ENCODE assay signal across 31 cellular contexts in genomic region chr3:11188231-11188630, GRCh38. TPM values are rescaled to one million over a fixed set of nuclear protein-coding genes. Genes with fewer than 3 reads are reported as not detected.
"Had no signal": no experiment of that assay in that cellular context is flagged by ENCODE, and none has a peak within 500 bp of the region (broad histone marks: within the 10 kb centered on the region; RNA-seq: fewer than 3 reads in every experiment).

No MANE protein-coding gene starts in this region.

- ATAC-seq: activated CD8-positive, alpha-beta memory T cell treated with anti-CD3 and anti-CD28 coated beads, Interleukin-2, amount 10 ng/mL, durations not matched to agents 7 days and 5 days; T-helper 17 cell had no signal

- H3K4me3 Mint-ChIP-seq: activated B cell treated with CpG ODN at 0.5 μM for 24 hours; activated CD4-positive, alpha-beta T cell treated with anti-CD3 and anti-CD28 coated beads, Interleukin-2, amount 10 ng/mL, durations not matched to agents 24 days and 14 days; activated CD8-positive, alpha-beta memory T cell treated with anti-CD3 and anti-CD28 coated beads, Interleukin-2, amount 10 ng/mL, durations not matched to agents 7 days and 5 days; activated naive CD4-positive, alpha-beta T cell treated with anti-CD3 and anti-CD28 coated beads, Interleukin-2, amount 50 U/mL, for 24 hours; activated T-cell treated with anti-CD3 and anti-CD28 coated beads, Interleukin-2, amount 50 U/mL, for 24 hours; activated T-helper 1 cell treated with anti-CD3 and anti-CD28 coated beads, Interleukin-12 subunit alpha, Interleukin-12 subunit beta, Interleukin-2, Interleukin-4 antibody, amounts not matched to agents 30 ng/mL and 10 ng/mL and 1 ng/mL, durations not matched to agents 14 hours and 24 hours and 36 hours; T-helper 17 cell had no signal

- DNase-seq: activated B cell treated with CpG ODN at 0.5 μM for 24 hours; activated CD4-positive, alpha-beta T cell treated with anti-CD3 and anti-CD28 coated beads for 1 hour; activated CD4-positive, alpha-beta T cell treated with anti-CD3 and anti-CD28 coated beads, Interleukin-2, amount 10 ng/mL, durations not matched to agents 24 days and 14 days; activated CD4-positive, alpha-beta T cell treated with anti-CD3 and anti-CD28 coated beads, Interleukin-2, amount 50 U/mL, for 48 hours; activated CD8-positive, alpha-beta memory T cell treated with anti-CD3 and anti-CD28 coated beads, Interleukin-2, amount 10 ng/mL, durations not matched to agents 7 days and 5 days; activated effector memory CD4-positive, alpha-beta T cell treated with Interleukin-2 at 50 U/mL for 16 hours; activated naive CD4-positive, alpha-beta T cell; activated T-cell treated with anti-CD3 and anti-CD28 coated beads, Interleukin-2, amount 50 U/mL, for 24 hours; aorta; central memory CD4-positive, alpha-beta T cell; MG63; MV-4-11; NCI-H1092 treated with DMSO at 0.1 percent for 48 hours; NCI-H1417 treated with DMSO at 0.1 percent for 48 hours; NCI-H1694; NCI-H2029; NCI-H2107; NCI-H2171 treated with DMSO at 0.1 percent for 48 hours; NCI-H345; NCI-H510A; NCI-H526 treated with DMSO at 0.1 percent for 48 hours; NK-92 treated with Interleukin-12 subunit alpha and Interleukin-12 subunit beta, amount 100 ng/mL, for 24 hours; SIG-M5; T-helper 17 cell; T-helper 9 cell had no signal

- H3K36me3 Mint-ChIP-seq: activated CD8-positive, alpha-beta memory T cell treated with anti-CD3 and anti-CD28 coated beads, Interleukin-2, amount 10 ng/mL, durations not matched to agents 7 days and 5 days; activated naive CD4-positive, alpha-beta T cell treated with anti-CD3 and anti-CD28 coated beads, Interleukin-2, amount 50 U/mL, for 24 hours had no signal

- H3K4me1 Mint-ChIP-seq: activated B cell treated with CpG ODN at 0.5 μM for 24 hours; activated CD4-positive, alpha-beta T cell treated with anti-CD3 and anti-CD28 coated beads, Interleukin-2, amount 10 ng/mL, durations not matched to agents 24 days and 14 days; activated CD8-positive, alpha-beta memory T cell treated with anti-CD3 and anti-CD28 coated beads, Interleukin-2, amount 10 ng/mL, durations not matched to agents 7 days and 5 days; activated naive CD4-positive, alpha-beta T cell treated with anti-CD3 and anti-CD28 coated beads, Interleukin-2, amount 50 U/mL, for 24 hours; T-helper 17 cell had no signal

- FAIRE-seq: RCC 7860, TTC549 had no signal

- H3K36me3 ChIP-seq: breast epithelium, MG63 had no signal

- H3K27ac ChIP-seq: breast epithelium, KMS-11 had no signal

- H3K4me3 ChIP-seq: breast epithelium, MG63 had no signal

- H3K9me3 Mint-ChIP-seq: activated B cell treated with CpG ODN at 0.5 μM for 24 hours; activated CD4-positive, alpha-beta T cell treated with anti-CD3 and anti-CD28 coated beads, Interleukin-2, amount 10 ng/mL, durations not matched to agents 24 days and 14 days; activated naive CD4-positive, alpha-beta T cell treated with anti-CD3 and anti-CD28 coated beads, Interleukin-2, amount 50 U/mL, for 24 hours; activated T-cell treated with anti-CD3 and anti-CD28 coated beads, Interleukin-2, amount 50 U/mL, for 24 hours; activated T-helper 1 cell treated with anti-CD3 and anti-CD28 coated beads, Interleukin-12 subunit alpha, Interleukin-12 subunit beta, Interleukin-2, Interleukin-4 antibody, amounts not matched to agents 30 ng/mL and 10 ng/mL and 1 ng/mL, durations not matched to agents 14 hours and 24 hours and 36 hours had no signal

- H3K27ac Mint-ChIP-seq: activated B cell treated with CpG ODN at 0.5 μM for 24 hours; activated CD4-positive, alpha-beta T cell treated with anti-CD3 and anti-CD28 coated beads, Interleukin-2, amount 10 ng/mL, durations not matched to agents 24 days and 14 days; activated CD8-positive, alpha-beta memory T cell treated with anti-CD3 and anti-CD28 coated beads, Interleukin-2, amount 10 ng/mL, durations not matched to agents 7 days and 5 days; activated naive CD4-positive, alpha-beta T cell treated with anti-CD3 and anti-CD28 coated beads, Interleukin-2, amount 50 U/mL, for 24 hours; activated T-cell treated with anti-CD3 and anti-CD28 coated beads, Interleukin-2, amount 50 U/mL, for 24 hours; activated T-helper 1 cell treated with anti-CD3 and anti-CD28 coated beads, Interleukin-12 subunit alpha, Interleukin-12 subunit beta, Interleukin-2, Interleukin-4 antibody, amounts not matched to agents 30 ng/mL and 10 ng/mL and 1 ng/mL, durations not matched to agents 14 hours and 24 hours and 36 hours; T-helper 17 cell had no signal

- H3K9ac ChIP-seq: KMS-11 had no signal

- H3K27me3 ChIP-seq: breast epithelium, MG63 had no signal

- H3K9me3 ChIP-seq: breast epithelium, MG63 had no signal

- H3K4me2 ChIP-seq: KMS-11 had no signal

RNA-seq across cellular contexts. Expression of gene HRH1, which starts 33.9 kb away (rescaled TPM):
- total RNA-seq: activated B cell treated with CpG ODN at 0.5 μM for 24 hours, T-helper 17 cell had no signal
